ENCODE assay signal across 21 cellular contexts in the genomic region with DNA sequence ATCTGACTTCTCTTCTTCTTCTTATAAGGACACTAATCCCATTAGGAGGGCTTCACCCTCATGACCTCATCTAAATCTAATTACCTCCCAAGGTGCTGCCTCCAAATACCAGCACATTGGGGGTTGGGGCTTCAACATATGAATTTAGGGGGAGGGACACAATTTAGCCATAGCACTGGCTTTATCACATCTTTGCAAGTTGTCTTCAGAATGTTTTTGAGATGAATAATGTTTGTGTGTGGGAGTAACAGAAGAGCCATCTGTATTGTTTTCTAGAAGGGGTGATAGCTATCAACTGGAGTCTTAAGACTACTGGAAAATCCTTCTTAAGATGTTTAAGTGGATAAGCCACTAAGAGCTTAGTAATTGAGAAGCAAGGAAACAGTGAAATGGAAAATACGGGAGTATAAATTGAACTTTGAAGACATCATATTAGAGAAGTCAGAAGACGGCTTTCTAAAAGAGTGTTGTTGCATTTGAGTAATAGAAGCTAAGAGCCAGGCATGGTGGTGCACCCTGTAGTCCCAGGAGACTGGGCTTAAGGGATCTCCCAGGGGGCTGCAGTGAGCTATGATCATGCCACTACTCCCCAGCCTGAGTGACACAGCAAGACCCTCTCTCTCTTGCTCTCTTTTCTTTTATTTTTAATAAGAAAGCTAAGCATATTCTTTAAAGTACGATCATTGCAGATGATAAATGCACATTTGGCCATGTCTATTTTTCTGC.
"Had no signal": no experiment of that assay in that cellular context is flagged by ENCODE, and none has a peak within 500 bp of the region (broad histone marks: within the 10 kb centered on the region; RNA-seq: fewer than 3 reads in every experiment).

No MANE protein-coding gene starts in this region.

- H3K27me3 ChIP-seq: body of pancreas, foreskin keratinocyte, left lung, upper lobe of right lung had no signal

- H3K27ac ChIP-seq: body of pancreas, foreskin keratinocyte, left lung, psoas muscle, skin epidermis, upper lobe of right lung had no signal

- H3K36me3 ChIP-seq: left lung, upper lobe of right lung had no signal

- H3K9me3 ChIP-seq: body of pancreas, left lung, psoas muscle, upper lobe of right lung had no signal

- H3K4me1 ChIP-seq: body of pancreas, foreskin keratinocyte, left lung, psoas muscle, upper lobe of right lung had no signal

- DNase-seq: activated CD4-positive, alpha-beta T cell treated with anti-CD3 and anti-CD28 coated beads, Interleukin-2, amount 10 ng/mL, durations not matched to agents 24 days and 14 days; activated CD8-positive, alpha-beta T cell treated with anti-CD3 and anti-CD28 coated beads, Interleukin-2, amount 10 ng/mL, durations not matched to agents 7 days and 5 days; activated naive CD4-positive, alpha-beta T cell treated with Interleukin-2 at 50 U/mL for 16 hours; activated naive CD8-positive, alpha-beta T cell treated with anti-CD3 and anti-CD28 coated beads, Interleukin-2, amount 10 ng/mL, durations not matched to agents 7 days and 5 days; activated T-cell treated with anti-CD3 and anti-CD28 coated beads, Interleukin-2, amount 50 U/mL, for 24 hours; body of pancreas; caudate nucleus; effector memory CD8-positive, alpha-beta T cell; foreskin keratinocyte; head of caudate nucleus; left lung; mammary epithelial cell; naive B cell; psoas muscle; right cardiac atrium; stimulated activated CD4-positive, alpha-beta T cell treated with anti-CD3 and anti-CD28 coated beads, Interleukin-15, amount 100 ng/mL, for 24 hours; stimulated activated CD4-positive, alpha-beta T cell treated with anti-CD3 and anti-CD28 coated beads, Interleukin-4, amount 100 ng/mL, for 1 hour; stimulated activated naive CD8-positive, alpha-beta T cell treated with anti-CD3 and anti-CD28 coated beads, Interleukin-15, amount 100 ng/mL, for 72 hours; upper lobe of right lung had no signal

- H3K4me3 ChIP-seq: body of pancreas, left lung, psoas muscle, skin epidermis, upper lobe of right lung had no signal

- ATAC-seq: activated CD8-positive, alpha-beta T cell treated with anti-CD3 and anti-CD28 coated beads, Interleukin-2, amount 10 ng/mL, durations not matched to agents 7 days and 5 days; body of pancreas; effector memory CD8-positive, alpha-beta T cell; foreskin keratinocyte; left lung; psoas muscle; stimulated activated naive CD8-positive, alpha-beta T cell treated with anti-CD3 and anti-CD28 coated beads, Interleukin-15, amount 100 ng/mL, for 72 hours; upper lobe of right lung had no signal

- FAIRE-seq: TTC549 had no signal
